Comparison of ENCODE assay signal across 2 cellular contexts in the genomic region with DNA sequence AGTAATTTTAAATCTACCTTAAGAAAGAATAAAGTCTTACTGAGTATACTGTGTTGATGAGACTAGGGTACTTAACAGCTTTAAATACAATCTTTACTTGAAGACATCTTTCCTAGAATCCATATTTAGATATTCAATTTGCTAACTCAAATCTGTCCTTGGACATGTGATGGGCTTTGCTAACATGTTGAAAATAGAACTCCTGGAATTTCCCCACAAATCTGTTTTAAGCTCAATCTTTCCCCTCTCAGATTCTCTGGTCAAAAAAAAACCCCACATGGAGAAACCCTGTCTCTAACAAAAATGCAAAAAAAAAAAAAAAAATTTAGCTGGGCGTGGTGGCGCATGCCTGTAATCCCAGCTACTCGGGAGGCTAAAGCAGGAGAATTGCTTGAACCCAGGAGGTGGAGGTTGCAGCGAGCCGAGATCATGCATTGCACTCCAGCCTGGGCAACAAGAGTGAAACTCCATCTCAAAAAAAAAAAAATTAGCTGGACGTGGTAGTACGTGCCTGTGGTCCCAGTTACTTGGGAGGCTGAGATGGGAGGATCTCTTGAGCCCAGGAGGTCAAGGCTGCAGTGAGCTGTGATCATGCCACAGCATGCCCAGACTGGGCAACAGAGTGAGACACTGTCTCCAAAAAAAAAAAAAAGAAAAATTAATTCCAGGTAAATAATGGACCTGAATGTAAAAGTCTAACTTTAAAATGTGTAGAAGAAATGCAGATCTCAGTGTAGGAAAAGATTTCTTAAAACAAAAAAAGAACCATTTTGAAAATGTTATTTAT.
A peak's percentile ranks its signal among the peaks of the same experiment; 100 is the strongest.
TF ChIP-seq lines count a peak whose summit lies in the region.

No MANE protein-coding gene starts in this region.

TF ChIP-seq in HEK293, 187 proteins besides CTCF, POLR2A, EP300 and RAD21:
- TF ChIP-seq, protein P1, sequence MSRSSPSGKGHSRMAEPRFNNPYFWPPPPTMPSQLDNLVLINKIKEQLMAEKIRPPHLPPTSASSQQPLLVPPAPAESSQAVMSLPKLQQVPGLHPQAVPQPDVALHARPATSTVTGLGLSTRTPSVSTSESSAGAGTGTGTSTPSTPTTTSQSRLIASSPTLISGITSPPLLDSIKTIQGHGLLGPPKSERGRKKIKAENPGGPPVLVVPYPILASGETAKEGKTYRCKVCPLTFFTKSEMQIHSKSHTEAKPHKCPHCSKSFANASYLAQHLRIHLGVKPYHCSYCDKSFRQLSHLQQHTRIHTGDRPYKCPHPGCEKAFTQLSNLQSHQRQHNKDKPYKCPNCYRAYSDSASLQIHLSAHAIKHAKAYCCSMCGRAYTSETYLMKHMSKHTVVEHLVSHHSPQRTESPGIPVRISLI (tag by site-specific recombination; IDR thresholded peaks at IDR 0.05): 0 out of 2 replicates have a peak, but pooled peaks have one; percentile 25

TF ChIP-seq in HepG2, 621 proteins besides CTCF, POLR2A, EP300 and RAD21 (continued from another document):
- TF ChIP-seq, protein P2, sequence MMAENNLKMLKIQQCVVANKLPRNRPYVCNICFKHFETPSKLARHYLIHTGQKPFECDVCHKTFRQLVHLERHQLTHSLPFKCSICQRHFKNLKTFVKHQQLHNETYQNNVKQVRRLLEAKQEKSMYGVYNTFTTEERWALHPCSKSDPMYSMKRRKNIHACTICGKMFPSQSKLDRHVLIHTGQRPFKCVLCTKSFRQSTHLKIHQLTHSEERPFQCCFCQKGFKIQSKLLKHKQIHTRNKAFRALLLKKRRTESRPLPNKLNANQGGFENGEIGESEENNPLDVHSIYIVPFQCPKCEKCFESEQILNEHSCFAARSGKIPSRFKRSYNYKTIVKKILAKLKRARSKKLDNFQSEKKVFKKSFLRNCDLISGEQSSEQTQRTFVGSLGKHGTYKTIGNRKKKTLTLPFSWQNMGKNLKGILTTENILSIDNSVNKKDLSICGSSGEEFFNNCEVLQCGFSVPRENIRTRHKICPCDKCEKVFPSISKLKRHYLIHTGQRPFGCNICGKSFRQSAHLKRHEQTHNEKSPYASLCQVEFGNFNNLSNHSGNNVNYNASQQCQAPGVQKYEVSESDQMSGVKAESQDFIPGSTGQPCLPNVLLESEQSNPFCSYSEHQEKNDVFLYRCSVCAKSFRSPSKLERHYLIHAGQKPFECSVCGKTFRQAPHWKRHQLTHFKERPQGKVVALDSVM (CRISPR knock-in tag; IDR thresholded peaks at IDR 0.05): 0 out of 2 replicates have a peak, but pooled peaks have one; percentile 33
